19 cellular contexts compared by ENCODE assay signal in the genomic region with DNA sequence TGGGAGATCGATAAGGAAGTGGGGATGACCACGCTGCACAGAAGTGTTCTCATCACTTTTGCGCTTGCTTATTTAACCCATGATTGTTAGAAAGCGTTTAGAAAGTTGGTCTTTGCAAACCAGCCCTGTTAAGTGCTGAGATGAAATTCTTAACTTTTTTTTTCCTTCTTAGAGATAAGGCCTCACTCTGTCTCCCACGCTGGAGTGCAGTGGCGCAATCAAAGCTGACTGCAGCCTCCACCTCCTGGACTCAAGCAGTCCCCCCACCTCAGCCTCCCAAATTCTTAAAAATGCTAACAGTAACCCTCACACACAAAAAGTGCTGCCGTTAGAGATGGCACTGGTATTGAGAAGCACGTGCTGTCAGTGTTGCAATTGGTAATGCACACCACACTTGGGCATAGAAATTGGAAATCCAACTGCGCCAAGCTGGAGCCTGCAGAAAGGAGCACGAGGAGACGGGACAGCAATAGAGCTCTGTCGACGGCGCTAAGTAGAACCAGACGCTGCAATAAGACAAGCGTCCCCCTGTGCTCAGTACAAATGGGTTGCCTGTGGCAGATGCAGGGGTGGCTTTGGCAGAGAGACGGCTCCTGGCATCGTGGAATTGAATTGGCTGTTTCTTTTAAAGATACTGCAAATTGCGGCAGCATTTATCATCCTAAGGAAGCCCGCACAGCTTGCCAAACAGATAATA.
DNase-seq lines count a peak whose midpoint lies in the region; ATAC-seq and TF ChIP-seq lines count a peak whose summit lies in the region.
"Had no signal": no experiment of that assay in that cellular context is flagged by ENCODE, and none has a peak within 500 bp of the region (broad histone marks: within the 10 kb centered on the region; RNA-seq: fewer than 3 reads in every experiment).

No MANE protein-coding gene starts in this region.

- TF ChIP-seq EP300 in esophagus muscularis mucosa (IDR thresholded peaks at IDR 0.05), result no peak

- no peak overlapping the region for H3K4me3 Mint-ChIP-seq in activated naive CD8-positive, alpha-beta T cell treated with anti-CD3 and anti-CD28 coated beads, Interleukin-2, amount 50 U/mL, for 24 hours
- H3K4me3 Mint-ChIP-seq: B cell; CD8-positive, alpha-beta T cell had no signal

- DNase-seq in amniotic epithelial cell (ENCODE audit: low read depth) (peak; percentile 69), fibroblast of villous mesenchyme (ENCODE audit: low read depth) (peak; percentile 45), occipital lobe (lab: John Stamatoyannopoulos, UW) (peak; percentile 18), SIG-M5 treated with dmso at 0.1 percent for 504 hours (lab: John Stamatoyannopoulos, UW; ENCODE audit: unreplicated experiment) (no peak), ecto neural progenitor cell (ENCODE audit: low spot score) (no peak), esophagus muscularis mucosa (ENCODE audit: extremely low spot score) (no peak)
- DNase-seq in activated naive CD8-positive, alpha-beta T cell treated with anti-CD3 and anti-CD28 coated beads, Interleukin-2, amount 50 U/mL, for 24 hours, result no peak
- DNase-seq: ACHN; CD8-positive, alpha-beta T cell; DND-41; GDM1; GM23248; MV-4-11; NCI-H1417 treated with DMSO at 0.1 percent for 48 hours; NCI-H2029; NCI-H524 treated with DMSO at 0.1 percent for 48 hours; PC-3 had no signal

- no peak for ATAC-seq in activated naive CD8-positive, alpha-beta T cell treated with anti-CD3 and anti-CD28 coated beads, Interleukin-2, amount 50 U/mL, for 24 hours
- ATAC-seq: CD8-positive, alpha-beta T cell; HCT116; PC-3 had no signal

- H3K27ac ChIP-seq in esophagus muscularis mucosa (replicated peaks in 1 of 4), result no peak overlapping the region
- H3K27ac ChIP-seq: GM23248 had no signal

- peaks cover 21% of the 10 kb centered on the region for H3K4me1 Mint-ChIP-seq in activated naive CD8-positive, alpha-beta T cell treated with anti-CD3 and anti-CD28 coated beads, Interleukin-2, amount 50 U/mL, for 24 hours

- H3K27ac Mint-ChIP-seq in activated naive CD8-positive, alpha-beta T cell treated with anti-CD3 and anti-CD28 coated beads, Interleukin-2, amount 50 U/mL, for 24 hours, result no peak overlapping the region
- H3K27ac Mint-ChIP-seq: B cell; CD8-positive, alpha-beta T cell had no signal

- no peak for TF ChIP-seq POLR2A in esophagus muscularis mucosa (IDR thresholded peaks at IDR 0.05; ENCODE audit: low read depth)

- H3K9me3 Mint-ChIP-seq in activated naive CD8-positive, alpha-beta T cell treated with anti-CD3 and anti-CD28 coated beads, Interleukin-2, amount 50 U/mL, for 24 hours, result no peaks in the 10 kb centered on the region
- H3K9me3 Mint-ChIP-seq: CD8-positive, alpha-beta T cell had no signal

- H3K9me3 ChIP-seq in esophagus muscularis mucosa, result no peaks in the 10 kb centered on the region

- 86% methylated on average over 20 of the region's 20 CpGs for WGBS in esophagus muscularis mucosa

- peaks cover 0 to 25% (median 18%) of the 10 kb centered on the region in 4 donors for H3K4me1 ChIP-seq in esophagus muscularis mucosa

- no peak for TF ChIP-seq CTCF in fibroblast of villous mesenchyme (IDR thresholded peaks at IDR 0.05; ENCODE audit: insufficient read depth, low read depth, low read length)
- TF ChIP-seq CTCF in esophagus muscularis mucosa (IDR thresholded peaks at IDR 0.05), result no peak

- H3K36me3 Mint-ChIP-seq in activated naive CD8-positive, alpha-beta T cell treated with anti-CD3 and anti-CD28 coated beads, Interleukin-2, amount 50 U/mL, for 24 hours (ENCODE audit: low read depth), result peaks cover 5% of the 10 kb centered on the region
- H3K36me3 Mint-ChIP-seq: CD8-positive, alpha-beta T cell had no signal

- no peak overlapping the region for H3K4me3 ChIP-seq in fibroblast of villous mesenchyme (ENCODE audit: low read depth, low read length)
- no peak overlapping the region for H3K4me3 ChIP-seq in esophagus muscularis mucosa
- H3K4me3 ChIP-seq: GM23248 had no signal

- H3K27me3 ChIP-seq in esophagus muscularis mucosa, result no peaks in the 10 kb centered on the region

- H3K36me3 ChIP-seq in esophagus muscularis mucosa, result no peaks in the 10 kb centered on the region

- intact Hi-C loops in esophagus muscularis mucosa (cut with DNase I), result no loop called here

- H3K27me3 Mint-ChIP-seq in activated naive CD8-positive, alpha-beta T cell treated with anti-CD3 and anti-CD28 coated beads, Interleukin-2, amount 50 U/mL, for 24 hours, result no peaks in the 10 kb centered on the region
- H3K27me3 Mint-ChIP-seq: B cell had no signal

Comparison
In these comparisons a context has a peak if more than half of its experiments do, and no peak if none do; other contexts are left out.
1. DNase-seq: peak in amniotic epithelial cell (single experiment), fibroblast of villous mesenchyme (single experiment) and occipital lobe (single experiment); none in SIG-M5 treated with dmso at 0.1 percent for 504 hours (single experiment), ecto neural progenitor cell (single experiment), esophagus muscularis mucosa (single experiment) and activated naive CD8-positive, alpha-beta T cell treated with anti-CD3 and anti-CD28 coated beads, Interleukin-2, amount 50 U/mL, for 24 hours (single experiment).